ENCODE assay signal across 11 cellular contexts in the genomic region with DNA sequence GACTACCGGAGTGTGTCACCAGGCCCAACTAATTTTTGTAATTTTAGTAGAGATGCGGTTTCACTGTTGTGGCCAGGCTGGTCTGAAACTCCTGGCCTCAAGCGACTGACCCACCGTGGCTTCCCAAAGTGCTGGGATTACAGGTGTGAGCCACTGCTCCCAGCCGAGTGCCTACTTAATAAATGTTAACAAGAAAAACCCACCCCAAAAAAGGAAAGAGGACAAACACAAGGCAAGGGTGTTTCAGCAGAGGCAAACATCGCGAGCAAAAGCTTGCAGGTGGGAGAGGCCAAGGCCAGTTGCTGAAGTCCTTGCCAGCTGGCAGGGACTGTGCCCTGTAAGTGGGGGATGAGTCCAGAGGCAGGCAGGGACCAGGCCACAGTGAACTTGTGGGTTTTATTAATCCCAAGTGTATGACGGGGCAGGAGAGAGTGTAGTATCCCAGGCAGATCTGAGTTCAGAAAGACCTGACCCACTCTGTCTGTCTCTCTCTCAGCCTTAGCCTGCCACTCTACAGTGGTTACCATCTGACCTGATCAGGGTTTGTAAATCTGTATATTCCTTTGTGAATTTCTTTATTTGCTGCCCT. TPM values are rescaled to one million over a fixed set of nuclear protein-coding genes. Genes with fewer than 3 reads are reported as not detected.
DNase-seq lines count a peak whose midpoint lies in the region; ATAC-seq, FAIRE-seq and TF ChIP-seq lines count a peak whose summit lies in the region.
"Had no signal": no experiment of that assay in that cellular context is flagged by ENCODE, and none has a peak within 500 bp of the region (broad histone marks: within the 10 kb centered on the region; RNA-seq: fewer than 3 reads in every experiment).

No MANE protein-coding gene starts in this region.

- DNase-seq in DMS 273 (lab: John Stamatoyannopoulos, UW; ENCODE audit: unreplicated experiment) (peak; percentile 47), DMS 273 treated with DMSO at 0.1 percent for 48 hours (lab: John Stamatoyannopoulos, UW) (no peak), Panc1 (ENCODE audit: low read depth, low spot score) (no peak), fibroblast of gingiva (ENCODE audit: low read depth) (peak; percentile 29), small intestine (peak; percentile 71), NCI-H128 (lab: John Stamatoyannopoulos, UW; ENCODE audit: unreplicated experiment) (no peak)
- DNase-seq in stimulated activated CD4-positive, alpha-beta T cell treated with anti-CD3 and anti-CD28 coated beads, Interleukin-2, amount 100 ng/mL, for 48 hours: no peak

- ATAC-seq in Panc1: peak; percentile 40; the same call in 1 of the 2 replicates
- no peak for ATAC-seq in HG02884 (IDR thresholded peaks at IDR 0.05; ENCODE audit: unreplicated experiment)

- H3K27me3 ChIP-seq in Panc1 (ENCODE audit: control insufficient read depth, insufficient read depth, low read length): no peaks in the 10 kb centered on the region
- no peaks in the 10 kb centered on the region for H3K27me3 ChIP-seq in small intestine (ENCODE audit: control insufficient read depth in 2 of 2, insufficient read depth in 2 of 2, low read length in 2 of 2)
- H3K27me3 ChIP-seq: SJCRH30 had no signal

- H3K9me3 ChIP-seq in Panc1 (ENCODE audit: control insufficient read depth, insufficient read depth, low read depth, low read length) (no peaks in the 10 kb centered on the region), small intestine (ENCODE audit: control insufficient read depth, low read depth) (no peaks in the 10 kb centered on the region)
- H3K9me3 ChIP-seq: SJCRH30 had no signal

- CTCF ChIA-PET in Panc1 (lab: Charles Lee): no interaction called here

- 40 to 49% (median 43%) methylated on average over 8 of the region's 8 CpGs for WGBS in small intestine, 3 donors

- no peak for FAIRE-seq in small intestine (lab: Jason Lieb, UNC)
- FAIRE-seq: A204.1 had no signal

- POLR2A ChIA-PET in Panc1 (lab: Charles Lee): no interaction called here

- no peaks in the 10 kb centered on the region for H3K4me1 ChIP-seq in Panc1 (ENCODE audit: control insufficient read depth, insufficient read depth, low read length)
- peaks cover 11 to 12% of the 10 kb centered on the region in 2 donors for H3K4me1 ChIP-seq in small intestine (ENCODE audit: control insufficient read depth in 2 of 2, insufficient read depth in 1 of 2, low read depth in 1 of 2, low read length in 1 of 2)

- H3K36me3 ChIP-seq in Panc1 (ENCODE audit: control insufficient read depth, insufficient read depth, low read length): peaks cover 3% of the 10 kb centered on the region; the same call in 1 of the 2 replicates
- peaks cover 0 to 2% of the 10 kb centered on the region in 2 donors for H3K36me3 ChIP-seq in small intestine (ENCODE audit: control insufficient read depth in 2 of 2, insufficient read depth in 2 of 2, low read length in 2 of 2)

- BruUV-seq in Panc1 (replicated peaks; lab: Mats Ljungman, UMichigan): no TSS peak

- intact Hi-C loops in Panc1 (cut with micrococcal nuclease; ENCODE audit: unreplicated experiment): no loop called here

- in situ Hi-C loops in Panc1 (cut with HindIII; ENCODE audit: low pct_unique_long_range_greater_than_20kb, low sequenced_read_pairs): no loop called here

- H3K27ac ChIP-seq in Panc1 (ENCODE audit: low read length) (no peak overlapping the region), small intestine (ENCODE audit: low read depth in 1 of 2, low read length in 1 of 2) (peak overlapping the region; percentile 9 to 41)
- H3K27ac ChIP-seq: SJCRH30 had no signal

- H3K4me3 ChIP-seq in Panc1 (ENCODE audit: low read depth in 2 of 2, low read length in 2 of 2): no peak overlapping the region
- no peak overlapping the region for H3K4me3 ChIP-seq in small intestine (ENCODE audit: low read depth in 1 of 2, low read length in 2 of 2)
- H3K4me3 ChIP-seq: GM23338, SJCRH30 had no signal

- TF ChIP-seq CTCF in Panc1 (IDR thresholded peaks at IDR 0.05): no peak

RNA-seq across cellular contexts. Expression of gene FPGS, which starts 6.4 kb away (rescaled TPM):
- total RNA-seq in Panc1 (2021; ENCODE audit: unreplicated experiment): 56.5 TPM
- 62.7 TPM for polyA plus RNA-seq in Panc1 (2012; ENCODE audit: insufficient read length)
- 10 to 100 TPM; 24.4 to 45.8 (median 33.8) TPM for polyA plus RNA-seq in small intestine

RNA-seq across cellular contexts. Expression of gene CDK9, which starts 10.5 kb away (rescaled TPM):
- 48.7 TPM for total RNA-seq in Panc1 (2021; ENCODE audit: unreplicated experiment)
- 66.8 TPM for polyA plus RNA-seq in Panc1 (2012; ENCODE audit: insufficient read length)
- 10 to 100 TPM; 34.0 to 35.1 (median 34.2) TPM for polyA plus RNA-seq in small intestine

RNA-seq across cellular contexts. Expression of gene SH2D3C, which starts 17.9 kb away (rescaled TPM):
- total RNA-seq in Panc1 (2021; ENCODE audit: unreplicated experiment): 0.49 TPM
- polyA plus RNA-seq in Panc1 (2012; ENCODE audit: insufficient read length): 0.86 TPM
- 10 to 100 TPM in 1 of 3 donors, 1 to 10 TPM in 1, under 1 TPM in 1; 0.67 to 12.6 (median 3.8) TPM for polyA plus RNA-seq in small intestine

RNA-seq across cellular contexts. Expression of gene ENG, which starts 58.1 kb away (rescaled TPM):
- 25.1 TPM for total RNA-seq in Panc1 (2021; ENCODE audit: unreplicated experiment)
- polyA plus RNA-seq in Panc1 (2012; ENCODE audit: insufficient read length): 41.4 TPM
- polyA plus RNA-seq in small intestine: 10 to 100 TPM in 1 of 3 donors, 1 to 10 TPM in 2; 3.1 to 84.0 (median 5.7) TPM

Comparison
In these comparisons a context has a peak if more than half of its experiments do, and no peak if none do; other contexts are left out.
1. DNase-seq: peak in DMS 273 (single experiment), fibroblast of gingiva (single experiment) and small intestine (single experiment); none in DMS 273 treated with DMSO at 0.1 percent for 48 hours (single experiment), Panc1 (single experiment), stimulated activated CD4-positive, alpha-beta T cell treated with anti-CD3 and anti-CD28 coated beads, Interleukin-2, amount 100 ng/mL, for 48 hours (0 of 2) and NCI-H128 (single experiment).